Comparison of ENCODE assay signal across 8 cellular contexts in genomic region chr6:167827062-167827587, GRCh38. TPM values are rescaled to one million over a fixed set of nuclear protein-coding genes. Genes with fewer than 3 reads are reported as not detected.
DNase-seq lines count a peak whose midpoint lies in the region; TF ChIP-seq lines count a peak whose summit lies in the region.

No MANE protein-coding gene starts in this region.

- no peak for TF ChIP-seq CTCF in chondrocyte (IDR thresholded peaks at IDR 0.05)

- POLR2A ChIA-PET in HEK293T (lab: Yijun Ruan, JAX): interaction anchor here (0.9 to 1.1 kb wide), 2 partner anchors 12 to 249 kb away, joined by 4 read pairs; no protein-coding TSS in a partner anchor

- H3K4me1 Mint-ChIP-seq in activated naive CD4-positive, alpha-beta T cell treated with anti-CD3 and anti-CD28 coated beads, Interleukin-2, amount 50 U/mL, for 24 hours: peaks cover 22% of the 10 kb centered on the region
- H3K4me1 Mint-ChIP-seq in chondrocyte (ENCODE audit: low read depth): peaks cover 46% of the 10 kb centered on the region

- H3K36me3 Mint-ChIP-seq in activated naive CD4-positive, alpha-beta T cell treated with anti-CD3 and anti-CD28 coated beads, Interleukin-2, amount 50 U/mL, for 24 hours: no peaks in the 10 kb centered on the region
- no peaks in the 10 kb centered on the region for H3K36me3 Mint-ChIP-seq in chondrocyte (ENCODE audit: low read depth)

- H3K4me3 Mint-ChIP-seq in activated naive CD4-positive, alpha-beta T cell treated with anti-CD3 and anti-CD28 coated beads, Interleukin-2, amount 50 U/mL, for 24 hours: peak overlapping the region; percentile 87
- H3K4me3 Mint-ChIP-seq in chondrocyte (ENCODE audit: unreplicated experiment): peak overlapping the region; percentile 86

- H3K4me3 ChIP-seq in mononuclear cell (ENCODE audit: low read length): peak overlapping the region; percentile 37

- H3K27me3 ChIP-seq in mononuclear cell (ENCODE audit: insufficient read depth, low read length): peaks cover 78% of the 10 kb centered on the region

- H3K27me3 Mint-ChIP-seq in activated naive CD4-positive, alpha-beta T cell treated with anti-CD3 and anti-CD28 coated beads, Interleukin-2, amount 50 U/mL, for 24 hours: peaks cover 45% of the 10 kb centered on the region
- H3K27me3 Mint-ChIP-seq in chondrocyte (ENCODE audit: low read depth): no peaks in the 10 kb centered on the region

- no peaks in the 10 kb centered on the region for H3K9me3 ChIP-seq in mononuclear cell (ENCODE audit: low read depth, low read length)

- H3K4me1 ChIP-seq in mononuclear cell (ENCODE audit: insufficient read depth, low read length): peaks cover 20% of the 10 kb centered on the region

- no peak for DNase-seq in activated naive CD4-positive, alpha-beta T cell treated with Interleukin-2 at 50 U/mL for 16 hours
- DNase-seq in HEK293T (ENCODE audit: extremely low spot score) (peak; percentile 66), NAMALWA (ENCODE audit: low spot score) (peak; percentile 35), chondrocyte (ENCODE audit: low spot score) (no peak), NCI-H2081 treated with DMSO at 0.1 percent for 48 hours (lab: John Stamatoyannopoulos, UW) (no peak), SIG-M5 (lab: John Stamatoyannopoulos, UW) (no peak)

- CTCF ChIA-PET in HEK293T (lab: Yijun Ruan, JAX): interaction anchor here (1.3 to 2.6 kb wide), 2 partner anchors 17 to 29 kb away, joined by 3 to 8 read pairs; no protein-coding TSS in a partner anchor

- no peaks in the 10 kb centered on the region for H3K9me3 Mint-ChIP-seq in activated naive CD4-positive, alpha-beta T cell treated with anti-CD3 and anti-CD28 coated beads, Interleukin-2, amount 50 U/mL, for 24 hours
- no peaks in the 10 kb centered on the region for H3K9me3 Mint-ChIP-seq in chondrocyte (ENCODE audit: low read depth)

- H3K27ac Mint-ChIP-seq in activated naive CD4-positive, alpha-beta T cell treated with anti-CD3 and anti-CD28 coated beads, Interleukin-2, amount 50 U/mL, for 24 hours: no peak overlapping the region
- no peak overlapping the region for H3K27ac Mint-ChIP-seq in chondrocyte (ENCODE audit: unreplicated experiment)

TF ChIP-seq in HEK293T, 16 proteins besides CTCF, POLR2A, EP300 and RAD21:
- TF ChIP-seq L3MBTL2 (conservative IDR thresholded peaks at IDR 0.05) (no peak), FOXA1 (IDR thresholded peaks at IDR 0.05) (no peak), HDGF (IDR thresholded peaks at IDR 0.05; ENCODE audit: borderline replicate concordance) (no peak)
- TF ChIP-seq, protein P1, sequence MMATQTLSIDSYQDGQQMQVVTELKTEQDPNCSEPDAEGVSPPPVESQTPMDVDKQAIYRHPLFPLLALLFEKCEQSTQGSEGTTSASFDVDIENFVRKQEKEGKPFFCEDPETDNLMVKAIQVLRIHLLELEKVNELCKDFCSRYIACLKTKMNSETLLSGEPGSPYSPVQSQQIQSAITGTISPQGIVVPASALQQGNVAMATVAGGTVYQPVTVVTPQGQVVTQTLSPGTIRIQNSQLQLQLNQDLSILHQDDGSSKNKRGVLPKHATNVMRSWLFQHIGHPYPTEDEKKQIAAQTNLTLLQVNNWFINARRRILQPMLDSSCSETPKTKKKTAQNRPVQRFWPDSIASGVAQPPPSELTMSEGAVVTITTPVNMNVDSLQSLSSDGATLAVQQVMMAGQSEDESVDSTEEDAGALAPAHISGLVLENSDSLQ (IDR thresholded peaks at IDR 0.05): no peak

RNA-seq across cellular contexts. Expression of gene AFDN, which starts 0.4 kb away (rescaled TPM):
- 40.5 to 48.8 TPM (median 45.8 TPM) in 3 replicates for total RNA-seq in chondrocyte
- 13.1 TPM for total RNA-seq in mononuclear cell

Comparison
In these comparisons a context has a peak if more than half of its experiments do, and no peak if none do; other contexts are left out.
1. DNase-seq: peak in HEK293T (single experiment) and NAMALWA (single experiment); none in activated naive CD4-positive, alpha-beta T cell treated with Interleukin-2 at 50 U/mL for 16 hours (single experiment), chondrocyte (single experiment), NCI-H2081 treated with DMSO at 0.1 percent for 48 hours (single experiment) and SIG-M5 (single experiment).